Comparison of ENCODE assay signal across 8 cellular contexts in the genomic region with DNA sequence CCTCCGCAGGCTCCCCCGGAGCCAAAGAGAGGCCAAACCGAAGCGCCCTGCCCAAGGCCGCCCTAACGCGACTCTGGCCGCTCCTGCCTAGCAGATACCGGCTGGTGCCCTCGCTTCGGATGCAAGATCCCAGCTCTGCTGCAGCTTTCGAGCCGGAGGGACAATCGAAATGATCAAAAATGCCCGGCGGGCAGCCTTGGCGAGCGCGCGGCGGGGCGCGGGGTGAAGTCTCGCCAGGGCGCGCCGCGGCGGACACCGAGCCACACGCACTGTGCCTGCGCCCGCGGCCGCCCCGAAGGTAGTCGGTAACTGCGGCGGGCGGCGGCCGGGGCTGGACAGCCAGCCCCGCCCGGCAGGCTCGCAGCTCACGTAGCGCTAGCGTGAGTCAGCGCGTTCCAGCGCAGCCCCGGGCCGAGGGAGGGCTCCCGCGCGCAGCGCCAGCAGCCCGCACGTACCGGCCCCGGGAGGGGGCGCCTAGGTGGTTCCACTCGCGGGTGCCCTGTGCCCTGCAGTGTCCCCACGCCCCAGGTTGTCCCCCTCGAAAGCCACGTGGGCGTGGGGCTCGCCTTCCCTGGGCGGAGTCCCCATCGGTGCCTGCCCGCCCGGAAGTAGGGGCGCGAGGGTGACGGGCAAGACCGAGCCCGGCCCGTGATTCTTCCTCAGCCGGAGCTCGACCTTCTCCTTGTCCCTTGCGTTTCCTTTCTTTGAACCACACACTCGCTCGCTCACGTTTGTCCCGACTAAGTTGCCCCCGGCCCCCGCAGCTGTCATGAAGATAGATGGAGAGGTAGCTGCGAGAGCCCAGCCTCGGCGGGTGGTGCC.
DNase-seq lines count a peak whose midpoint lies in the region; ATAC-seq and TF ChIP-seq lines count a peak whose summit lies in the region.

No MANE protein-coding gene starts in this region.

- H3K4me3 ChIP-seq in BE2C (ENCODE audit: low read depth, low read length), result peak overlapping the region; percentile 72
- H3K4me3 ChIP-seq in PC-3 (ENCODE audit: low read length), result peak overlapping the region; percentile 67
- H3K4me3 ChIP-seq in gastroesophageal sphincter, result peak overlapping the region; percentile 34 to 71
- peak overlapping the region; percentile 77 for H3K4me3 ChIP-seq in suprapubic skin

- no peaks in the 10 kb centered on the region for H4K20me1 ChIP-seq in PC-3 (ENCODE audit: low read length)

- BruUV-seq in PC-3 (replicated peaks; lab: Mats Ljungman, UMichigan), result TSS peak; percentile 65

- peak overlapping the region; percentile 88 for H3K4me2 ChIP-seq in PC-3 (ENCODE audit: low read length)

- POLR2A ChIA-PET in PC-3 (lab: Charles Lee; ENCODE audit: unreplicated experiment), result interaction anchor here (0.5 to 0.6 kb wide), 2 partner anchors 15 to 206 kb away, joined by 5 to 14 read pairs; no protein-coding TSS in a partner anchor

- H3K9me2 ChIP-seq in PC-3 (replicated peaks; ENCODE audit: low read length), result no peaks in the 10 kb centered on the region

- WGBS in gastroesophageal sphincter (ENCODE audit: low coverage in 1 of 2), 2 donors, result 5% methylated on average over 4 of the region's 91 CpGs; no CpG with 5 or more reads in 1 of the 2 donors
- WGBS in suprapubic skin, result 1% methylated on average over 39 of the region's 91 CpGs

- H3K27me3 ChIP-seq in BE2C (no peaks in the 10 kb centered on the region), PC-3 (ENCODE audit: low read length) (no peaks in the 10 kb centered on the region), gastroesophageal sphincter (no peaks in the 10 kb centered on the region), suprapubic skin (no peaks in the 10 kb centered on the region)

- H3K4me3 Mint-ChIP-seq in neural crest cell, result peak overlapping the region; percentile 92

- H3K4me1 ChIP-seq in BE2C, result no peaks in the 10 kb centered on the region
- peaks cover 17% of the 10 kb centered on the region for H3K4me1 ChIP-seq in PC-3 (ENCODE audit: insufficient read depth, low read length)
- H3K4me1 ChIP-seq in gastroesophageal sphincter, result peaks cover 0 to 37% (median 6%) of the 10 kb centered on the region in 3 donors
- peaks cover 25% of the 10 kb centered on the region for H3K4me1 ChIP-seq in suprapubic skin

- CTCF ChIA-PET in PC-3 (lab: Charles Lee), result interaction anchor here (0.6 to 1.5 kb wide), 4 partner anchors 8 to 48 kb away, joined by 3 to 12 read pairs (median 4); no protein-coding TSS in a partner anchor

- intact Hi-C loops in PC-3 (cut with micrococcal nuclease), result loop anchor here (1.0 kb wide), 1 partner anchor 21 kb away; no protein-coding TSS in a partner anchor

- TF ChIP-seq EP300 in gastroesophageal sphincter (IDR thresholded peaks at IDR 0.05) (no peak), suprapubic skin (IDR thresholded peaks at IDR 0.05) (no peak)

- peak overlapping the region; percentile 41 for H3K9ac ChIP-seq in PC-3 (ENCODE audit: low read length)

- H3K36me3 ChIP-seq in BE2C (no peaks in the 10 kb centered on the region), PC-3 (ENCODE audit: low read depth, low read length) (no peaks in the 10 kb centered on the region), gastroesophageal sphincter (no peaks in the 10 kb centered on the region), suprapubic skin (no peaks in the 10 kb centered on the region)

- H3K36me3 Mint-ChIP-seq in neural crest cell (ENCODE audit: low read depth), result no peaks in the 10 kb centered on the region

- H3K9me3 Mint-ChIP-seq in neural crest cell, result no peaks in the 10 kb centered on the region

- ATAC-seq in GM18909 (IDR thresholded peaks at IDR 0.05; ENCODE audit: poor library complexity, unreplicated experiment), result peak; percentile 85
- ATAC-seq in HG03103 (IDR thresholded peaks at IDR 0.05; ENCODE audit: low read depth, unreplicated experiment), result peak; percentile 80
- ATAC-seq in PC-3, result peak; percentile 97
- peak; percentile 94 for ATAC-seq in gastroesophageal sphincter

- peak overlapping the region; percentile 93 for H3K27ac Mint-ChIP-seq in neural crest cell (ENCODE audit: unreplicated experiment)

- no peaks in the 10 kb centered on the region for H3F3A ChIP-seq in PC-3 (ENCODE audit: low read length, unreplicated experiment)

- peak overlapping the region; percentile 92 for H2AFZ ChIP-seq in PC-3 (ENCODE audit: low read length)

- H3K9me3 ChIP-seq in BE2C (no peaks in the 10 kb centered on the region), PC-3 (ENCODE audit: low read length) (no peaks in the 10 kb centered on the region), gastroesophageal sphincter (no peaks in the 10 kb centered on the region), suprapubic skin (no peaks in the 10 kb centered on the region)

- TF ChIP-seq POLR2A in gastroesophageal sphincter (IDR thresholded peaks at IDR 0.05), result peak; percentile 81 to 87
- peak in 1 of 2 donors; percentile 38 for TF ChIP-seq POLR2A in suprapubic skin (IDR thresholded peaks at IDR 0.05)

- peak; percentile 82 for DNase-seq in BE2C
- DNase-seq in PC-3, result peak; percentile 89
- peak; percentile 38 for DNase-seq in activated gamma-delta T cell treated with anti-CD3 and anti-CD28 coated beads, Interleukin-2, amount 50 U/mL, for 16 hours (ENCODE audit: low read depth)
- DNase-seq in neural crest cell (ENCODE audit: low read depth, low spot score), result peak; percentile 47
- peak; percentile 82 to 83 for DNase-seq in suprapubic skin (ENCODE audit: low spot score in 2 of 2)

- peaks cover 6% of the 10 kb centered on the region for H3K27me3 Mint-ChIP-seq in neural crest cell (ENCODE audit: low read depth)

- peaks cover 21% of the 10 kb centered on the region for H3K4me1 Mint-ChIP-seq in neural crest cell

- H3K79me2 ChIP-seq in PC-3 (ENCODE audit: low read length), result no peaks in the 10 kb centered on the region

- TF ChIP-seq CTCF in BE2C (IDR thresholded peaks at IDR 0.05; ENCODE audit: low read depth, low read length) (peak; percentile 21), PC-3 (conservative IDR thresholded peaks at IDR 0.05; ENCODE audit: low read depth, low read length) (peak; percentile 47; the same call in 1 of the 2 replicates), gastroesophageal sphincter (IDR thresholded peaks at IDR 0.05) (peak in 3 of 4 experiments; percentile 30 to 54 (median 40)), neural crest cell (conservative IDR thresholded peaks at IDR 0.05) (no peak), suprapubic skin (IDR thresholded peaks at IDR 0.05) (peak in 1 of 2 donors; percentile 38)

- H3K27ac ChIP-seq in PC-3 (ENCODE audit: low read length), result no peak overlapping the region
- peak overlapping the region; percentile 83 to 93 (median 90) for H3K27ac ChIP-seq in gastroesophageal sphincter
- peak overlapping the region; percentile 89 for H3K27ac ChIP-seq in suprapubic skin

Comparison
In these comparisons a context has a peak if more than half of its experiments do, and no peak if none do; other contexts are left out.
1. DNase-seq: peak in every context shown above with its lines; median percentile 89 in PC-3; 82 in suprapubic skin; 82 in BE2C; 47 in neural crest cell; 38 in activated gamma-delta T cell treated with anti-CD3 and anti-CD28 coated beads, Interleukin-2, amount 50 U/mL, for 16 hours.